ENCODE assay signal across 1 cellular context in genomic region chr12:130850418-130851021, GRCh38.
TF ChIP-seq lines count a peak whose summit lies in the region.

No MANE protein-coding gene starts in this region.

TF ChIP-seq in H1, 55 proteins besides CTCF, POLR2A, EP300 and RAD21:
- no peak for TF ChIP-seq TAF1 (IDR thresholded peaks at IDR 0.05; ENCODE audit: low read depth, low read length)
- TF ChIP-seq ASH2L (IDR thresholded peaks at IDR 0.05; ENCODE audit: low read length), result peak; percentile 12
